ENCODE assay signal across 8 cellular contexts in the genomic region with DNA sequence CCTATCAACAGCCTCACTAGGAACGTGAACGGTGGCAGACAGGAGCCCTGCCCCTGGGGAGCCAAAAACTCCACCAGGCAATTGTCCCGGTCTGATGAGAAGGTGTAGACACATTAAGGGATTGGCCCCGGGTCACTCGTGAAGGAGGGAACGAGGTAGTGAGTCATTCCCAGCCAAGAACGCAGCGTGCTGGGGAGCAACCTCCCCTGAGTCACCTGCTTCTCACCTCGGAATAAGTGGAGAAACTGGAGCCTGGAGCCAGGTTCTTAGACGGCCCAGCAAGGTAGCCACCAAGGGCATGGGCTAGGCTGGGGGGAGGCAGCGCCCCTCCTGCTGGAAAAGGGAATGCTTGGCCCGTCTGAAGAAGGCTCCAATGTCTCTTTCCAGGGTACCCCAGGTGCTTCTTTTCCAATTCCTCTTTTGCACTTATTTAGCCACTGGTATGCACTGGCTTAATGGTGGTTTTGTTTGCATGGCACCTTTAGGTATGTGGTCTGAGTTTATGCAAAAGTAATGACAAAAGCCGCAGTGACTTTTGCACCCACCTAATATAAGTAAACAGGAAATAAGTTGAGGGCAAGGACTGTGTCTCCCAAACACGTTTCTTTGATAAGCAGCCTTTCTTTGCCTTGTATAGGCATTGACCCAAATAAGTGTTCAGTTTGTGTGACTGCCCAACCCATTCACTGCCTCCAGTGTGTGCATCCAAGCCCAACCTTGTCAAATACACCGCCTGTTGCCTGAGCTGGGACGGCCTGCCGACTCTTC. TPM values are rescaled to one million over a fixed set of nuclear protein-coding genes. Genes with fewer than 3 reads are reported as not detected.
DNase-seq lines count a peak whose midpoint lies in the region; ATAC-seq and TF ChIP-seq lines count a peak whose summit lies in the region.

No MANE protein-coding gene starts in this region.

- peaks cover 0 to 2% of the 10 kb centered on the region in 2 donors for H3K36me3 ChIP-seq in neuronal stem cell (replicated peaks in 1 of 2; ENCODE audit: control insufficient read depth in 2 of 2, insufficient read depth in 2 of 2, low read length in 2 of 2)

- H3K9ac ChIP-seq in neuronal stem cell (ENCODE audit: low read depth, low read length, poor library complexity) = peak overlapping the region; percentile 0

- H3K79me1 ChIP-seq in neuronal stem cell (ENCODE audit: low read depth, low read length) = peaks cover 5% of the 10 kb centered on the region

- no CpG with 5 or more reads among the region's 17 CpGs for WGBS in neuronal stem cell (ENCODE audit: extremely low coverage in 2 of 2, insufficient read length in 2 of 2, insufficient replicate concordance in 1 of 2), 2 donors

- peak overlapping the region; percentile 99 for H2AFZ ChIP-seq in neuronal stem cell (ENCODE audit: low read length)

- H3K9me3 Mint-ChIP-seq in Calu3 (ENCODE audit: low read depth, unreplicated experiment) = no peaks in the 10 kb centered on the region

- no peak overlapping the region for H2AK5ac ChIP-seq in neuronal stem cell (ENCODE audit: low read depth, low read length)

- H3K27me3 Mint-ChIP-seq in Calu3 (ENCODE audit: unreplicated experiment) = no peaks in the 10 kb centered on the region

- no peak for TF ChIP-seq CTCF in Calu3 (IDR thresholded peaks at IDR 0.05; ENCODE audit: unreplicated experiment)
- no peak for TF ChIP-seq CTCF in epithelial cell of proximal tubule (conservative IDR thresholded peaks at IDR 0.05; ENCODE audit: low read depth, low read length)

- no peak overlapping the region for H4K91ac ChIP-seq in neuronal stem cell (ENCODE audit: low read depth, low read length, poor library complexity)

- no peak overlapping the region for H3K27ac ChIP-seq in neuronal stem cell (replicated peaks; ENCODE audit: low read length)

- no peak overlapping the region for H2BK5ac ChIP-seq in neuronal stem cell (ENCODE audit: low read length)

- peaks cover 17% of the 10 kb centered on the region for H3K4me1 Mint-ChIP-seq in Calu3 (ENCODE audit: low read depth, unreplicated experiment)

- H4K8ac ChIP-seq in neuronal stem cell (ENCODE audit: low read depth, low read length) = no peak overlapping the region

- no peak overlapping the region for H2BK15ac ChIP-seq in neuronal stem cell (ENCODE audit: low read length)

- no peak overlapping the region for H3K4ac ChIP-seq in neuronal stem cell (ENCODE audit: low read length)

- H3K27ac Mint-ChIP-seq in Calu3 (ENCODE audit: unreplicated experiment) = peak overlapping the region; percentile 64

- H3K18ac ChIP-seq in neuronal stem cell (ENCODE audit: low read length) = peak overlapping the region; percentile 21

- H3K27me3 ChIP-seq in neuronal stem cell (ENCODE audit: control insufficient read depth in 3 of 3, insufficient read depth in 3 of 3, low read depth in 1 of 3, low read length in 3 of 3) = no peaks in the 10 kb centered on the region

- peaks cover 32% of the 10 kb centered on the region for H3K36me3 Mint-ChIP-seq in Calu3 (ENCODE audit: insufficient read depth, unreplicated experiment)

- no peak overlapping the region for H2BK120ac ChIP-seq in neuronal stem cell (ENCODE audit: low read depth, low read length)

- H3K23ac ChIP-seq in neuronal stem cell (ENCODE audit: low read depth, low read length, poor library complexity) = no peak overlapping the region

- peak overlapping the region; percentile 77 for H3K4me2 ChIP-seq in neuronal stem cell (ENCODE audit: insufficient read depth, low read length, poor library complexity, severe bottlenecking)

- H2BK12ac ChIP-seq in neuronal stem cell (ENCODE audit: low read length) = no peak overlapping the region

- peak overlapping the region; percentile 84 for H3K4me3 Mint-ChIP-seq in Calu3 (ENCODE audit: low read depth, unreplicated experiment)

- H3K4me3 ChIP-seq in epithelial cell of proximal tubule (ENCODE audit: low read depth, low read length) (peak overlapping the region; percentile 91), neuronal stem cell (ENCODE audit: low read length in 2 of 2) (peak overlapping the region; percentile 90 to 99)

- DNase-seq in Calu3 (peak; percentile 83), epithelial cell of proximal tubule (ENCODE audit: low read depth) (peak; percentile 59), neuronal stem cell (ENCODE audit: low spot score) (no peak), hepatic stellate cell (ENCODE audit: low spot score) (no peak), NCI-H524 (lab: John Stamatoyannopoulos, UW) (no peak)
- peak; percentile 30 for DNase-seq in activated CD4-positive, alpha-beta T cell treated with anti-CD3 and anti-CD28 coated beads for 48 hours

- intact Hi-C loops in Calu3 (cut with micrococcal nuclease; ENCODE audit: unreplicated experiment) = loop anchor here (10.0 kb wide), 1 partner anchor 88 kb away; no protein-coding TSS in a partner anchor

- CTCF ChIA-PET in Calu3 (lab: Charles Lee) = no interaction called here

- H3K9me3 ChIP-seq in neuronal stem cell (replicated peaks in 1 of 2; ENCODE audit: control insufficient read depth in 2 of 2, insufficient read depth in 1 of 2, low read depth in 1 of 2, low read length in 2 of 2) = no peaks in the 10 kb centered on the region

- H3K4me1 ChIP-seq in neuronal stem cell (ENCODE audit: control insufficient read depth in 2 of 2, insufficient read depth in 1 of 2, low read depth in 1 of 2, low read length in 2 of 2) = peaks cover 5 to 9% of the 10 kb centered on the region in 2 donors

- H3K14ac ChIP-seq in neuronal stem cell (ENCODE audit: low read length) = no peak overlapping the region

- BruUV-seq in Calu3 (replicated peaks; lab: Mats Ljungman, UMichigan) = no TSS peak

- ATAC-seq in GM19452 (IDR thresholded peaks at IDR 0.05; ENCODE audit: unreplicated experiment) (peak; percentile 68), HG03520 (IDR thresholded peaks at IDR 0.05; ENCODE audit: unreplicated experiment) (peak; percentile 47)

RNA-seq across cellular contexts. Expression of gene HELZ, which starts 1.8 kb away (rescaled TPM):
- total RNA-seq in Calu3 (2022) (50.7 and 60.8 TPM in 2 replicates), epithelial cell of proximal tubule (14.8 and 31.1 TPM in 2 replicates)
- polyA plus RNA-seq in neuronal stem cell (2013, experiment 1 of 2) = 10.0 TPM
- 10.7 TPM for polyA plus RNA-seq in neuronal stem cell (2013, experiment 2 of 2)

Comparison
In these comparisons a context has a peak if more than half of its experiments do, and no peak if none do; other contexts are left out.
1. DNase-seq: peak in Calu3 (single experiment), activated CD4-positive, alpha-beta T cell treated with anti-CD3 and anti-CD28 coated beads for 48 hours (single experiment) and epithelial cell of proximal tubule (single experiment); none in neuronal stem cell (single experiment), hepatic stellate cell (single experiment) and NCI-H524 (0 of 2).